8 cellular contexts compared by ENCODE assay signal in the genomic region with DNA sequence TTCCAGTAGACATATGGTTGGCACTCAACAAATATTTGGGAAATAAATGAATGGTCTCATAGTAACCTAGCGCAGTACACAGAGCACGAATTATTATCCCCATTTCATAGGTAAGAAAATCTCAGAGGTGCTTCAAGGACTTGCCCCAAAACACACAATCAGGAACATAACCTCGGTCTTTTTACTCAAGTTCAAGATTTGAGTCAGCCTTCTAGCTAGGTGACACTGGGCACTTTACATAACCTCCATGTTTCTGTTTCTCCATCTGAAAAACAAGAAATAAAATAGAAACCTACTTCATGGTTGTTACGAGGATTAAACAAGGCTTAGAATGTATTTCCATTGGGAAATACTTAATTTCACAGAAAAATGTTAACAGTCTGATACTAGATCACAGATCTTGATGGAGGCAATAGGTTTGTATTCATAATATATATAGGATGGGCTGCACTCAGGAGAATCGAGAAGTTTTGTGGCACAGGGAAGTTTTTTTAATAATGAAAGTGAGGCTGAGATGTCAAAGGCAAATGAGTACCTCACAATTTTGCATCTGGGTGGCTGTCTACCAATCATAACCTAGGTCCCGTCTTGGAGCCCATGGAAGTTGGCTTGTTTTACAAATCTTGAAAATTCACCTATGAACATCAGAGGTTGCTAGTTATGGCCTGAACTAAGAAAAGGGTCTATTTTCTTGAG.
DNase-seq lines count a peak whose midpoint lies in the region; ATAC-seq and TF ChIP-seq lines count a peak whose summit lies in the region.

No MANE protein-coding gene starts in this region.

- no peaks in the 10 kb centered on the region for H3K9me3 Mint-ChIP-seq in osteocyte (ENCODE audit: unreplicated experiment)
- H3K9me3 Mint-ChIP-seq in chondrocyte (ENCODE audit: low read depth): peaks cover 3% of the 10 kb centered on the region

- H3K79me2 ChIP-seq in SU-DHL-6 (ENCODE audit: insufficient read depth, low read length): no peaks in the 10 kb centered on the region

- no peaks in the 10 kb centered on the region for H3K9me3 ChIP-seq in SU-DHL-6 (ENCODE audit: insufficient read depth, low read length)

- no peaks in the 10 kb centered on the region for H3F3A ChIP-seq in SU-DHL-6 (ENCODE audit: insufficient read depth)

- ATAC-seq in GM18520 (IDR thresholded peaks at IDR 0.05; ENCODE audit: unreplicated experiment) (peak; percentile 49), HG02642 (IDR thresholded peaks at IDR 0.05; ENCODE audit: poor library complexity, unreplicated experiment) (peak; percentile 75)

- peak overlapping the region; percentile 66 for H3K4me3 Mint-ChIP-seq in osteocyte (ENCODE audit: unreplicated experiment)
- H3K4me3 Mint-ChIP-seq in chondrocyte (ENCODE audit: unreplicated experiment): no peak overlapping the region

- no peak overlapping the region for H3K9ac ChIP-seq in SU-DHL-6 (ENCODE audit: low read length)

- H3K27ac Mint-ChIP-seq in osteocyte (ENCODE audit: unreplicated experiment) (no peak overlapping the region), chondrocyte (ENCODE audit: unreplicated experiment) (no peak overlapping the region)

- no peaks in the 10 kb centered on the region for H3K36me3 ChIP-seq in SU-DHL-6 (ENCODE audit: low read length)

- TF ChIP-seq CTCF in SU-DHL-6 (IDR thresholded peaks at IDR 0.05; ENCODE audit: insufficient read depth, low read length, poor library complexity, severe bottlenecking) (no peak), osteocyte (IDR thresholded peaks at IDR 0.05) (no peak), chondrocyte (IDR thresholded peaks at IDR 0.05) (no peak)

- no peaks in the 10 kb centered on the region for H4K20me1 ChIP-seq in SU-DHL-6 (ENCODE audit: low read depth, low read length)

- H3K4me3 ChIP-seq in SU-DHL-6 (ENCODE audit: insufficient read depth, low read length, poor library complexity, severe bottlenecking): no peak overlapping the region

- H3K4me1 Mint-ChIP-seq in osteocyte (ENCODE audit: unreplicated experiment): peaks cover 10% of the 10 kb centered on the region
- H3K4me1 Mint-ChIP-seq in chondrocyte (ENCODE audit: low read depth): peaks cover 10% of the 10 kb centered on the region

- DNase-seq in osteocyte (ENCODE audit: extremely low spot score, unreplicated experiment) (no peak), D341Med (ENCODE audit: low spot score) (no peak), chondrocyte (ENCODE audit: low spot score) (no peak), DMS53 treated with DMSO at 0.1 percent for 48 hours (lab: John Stamatoyannopoulos, UW; ENCODE audit: unreplicated experiment) (no peak)
- no peak for DNase-seq in stimulated activated CD4-positive, alpha-beta T cell treated with anti-CD3 and anti-CD28 coated beads, Interleukin-15, amount 100 ng/mL, for 24 hours

- H3K4me2 ChIP-seq in SU-DHL-6 (ENCODE audit: low read depth, low read length, poor library complexity, severe bottlenecking): peak overlapping the region; percentile 31

- no peak overlapping the region for H3K27ac ChIP-seq in SU-DHL-6 (ENCODE audit: low read depth, low read length)

- H3K27me3 Mint-ChIP-seq in osteocyte (ENCODE audit: unreplicated experiment): peaks cover 7% of the 10 kb centered on the region
- no peaks in the 10 kb centered on the region for H3K27me3 Mint-ChIP-seq in chondrocyte (ENCODE audit: low read depth)

- H3K36me3 Mint-ChIP-seq in osteocyte (ENCODE audit: unreplicated experiment) (no peaks in the 10 kb centered on the region), chondrocyte (ENCODE audit: low read depth) (no peaks in the 10 kb centered on the region)

- H3K9me2 ChIP-seq in SU-DHL-6 (replicated peaks; ENCODE audit: insufficient read depth, low read length): no peaks in the 10 kb centered on the region

- peak overlapping the region; percentile 77 for H2AFZ ChIP-seq in SU-DHL-6 (ENCODE audit: low read depth, low read length, severe bottlenecking)

- no peaks in the 10 kb centered on the region for H3K27me3 ChIP-seq in SU-DHL-6 (ENCODE audit: low read length)
